ENCODE assay signal across 8 cellular contexts in the genomic region with DNA sequence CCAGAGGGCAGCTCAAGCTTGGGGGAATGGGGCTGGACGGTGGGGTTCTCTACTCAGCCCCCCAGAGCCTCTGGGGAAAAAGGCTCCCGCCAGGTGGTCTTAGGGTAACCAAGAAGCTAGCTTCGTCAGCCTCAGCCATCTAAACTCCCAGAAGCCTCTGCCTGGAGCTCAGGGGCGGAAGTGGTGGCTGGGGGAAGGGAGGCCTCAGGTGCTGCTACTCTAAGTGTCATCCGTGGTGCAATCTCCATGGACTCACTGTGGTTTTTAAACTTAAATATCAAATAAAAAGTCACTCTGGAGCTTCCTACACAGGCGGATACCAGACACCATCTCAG. TPM values are rescaled to one million over a fixed set of nuclear protein-coding genes. Genes with fewer than 3 reads are reported as not detected.
DNase-seq lines count a peak whose midpoint lies in the region; ATAC-seq, FAIRE-seq and TF ChIP-seq lines count a peak whose summit lies in the region.

No MANE protein-coding gene starts in this region.

- peak overlapping the region; percentile 21 for H3K27ac ChIP-seq in muscle layer of duodenum (ENCODE audit: low read length)
- H3K27ac ChIP-seq in upper lobe of right lung: peak overlapping the region; percentile 77

- H3K4me1 ChIP-seq in muscle layer of duodenum (ENCODE audit: control insufficient read depth in 1 of 2, insufficient read depth in 2 of 2, low read length in 2 of 2) (no peaks in the 10 kb centered on the region), upper lobe of right lung (peaks cover 8% of the 10 kb centered on the region)

- H3K36me3 ChIP-seq in muscle layer of duodenum (ENCODE audit: control insufficient read depth in 1 of 2, insufficient read depth in 2 of 2, low read length in 2 of 2) (no peaks in the 10 kb centered on the region), upper lobe of right lung (no peaks in the 10 kb centered on the region)

- FAIRE-seq in GM12892 (lab: Jason Lieb, UNC): peak; percentile 97

- TF ChIP-seq POLR2A in GM12892 (IDR thresholded peaks at IDR 0.05; ENCODE audit: low read depth, low read length): peak; percentile 65; the same call in 1 of the 2 replicates

- TF ChIP-seq CTCF in upper lobe of right lung (IDR thresholded peaks at IDR 0.05): no peak

- H3K9me3 ChIP-seq in muscle layer of duodenum (ENCODE audit: control insufficient read depth in 1 of 2, low read length in 2 of 2): peaks cover 0 to 7% of the 10 kb centered on the region in 2 donors
- H3K9me3 ChIP-seq in upper lobe of right lung: no peaks in the 10 kb centered on the region

- intact Hi-C loops in upper lobe of right lung (cut with DNase I): no loop called here

- DNase-seq in GM12892 (ENCODE audit: insufficient read length) (no peak), NOMO-1 treated with DMSO at 0.1 percent for 48 hours (lab: John Stamatoyannopoulos, UW; ENCODE audit: unreplicated experiment) (peak; percentile 82), activated gamma-delta T cell (lab: John Stamatoyannopoulos, UW) (peak; percentile 29), upper lobe of right lung (no peak), cerebellar nuclear complex (lab: John Stamatoyannopoulos, UW) (no peak), cerebellar cortex (ENCODE audit: low spot score) (no peak)

- ATAC-seq in HG02588 (IDR thresholded peaks at IDR 0.05; ENCODE audit: unreplicated experiment): peak; percentile 52
- peak; percentile 60 for ATAC-seq in upper lobe of right lung

- peaks cover 5% of the 10 kb centered on the region for H3K27me3 ChIP-seq in muscle layer of duodenum (ENCODE audit: low read depth, low read length)
- H3K27me3 ChIP-seq in upper lobe of right lung: peaks cover 3% of the 10 kb centered on the region

- H3K4me3 ChIP-seq in muscle layer of duodenum (ENCODE audit: low read depth in 1 of 2, low read length in 2 of 2) (peak overlapping the region; percentile 52 to 58), upper lobe of right lung (peak overlapping the region; percentile 57)

RNA-seq across cellular contexts. Expression of a gene that starts 0.7 kb away (rescaled TPM):
- polyA plus RNA-seq in GM12892 (2012; ENCODE audit: missing spikeins): 71.2 TPM
- total RNA-seq in upper lobe of right lung: 65.4 TPM

RNA-seq across cellular contexts. Expression of a gene that starts 54.2 kb away (rescaled TPM):
- polyA plus RNA-seq in GM12892 (2012; ENCODE audit: missing spikeins): 25.8 TPM
- 3.5 TPM for total RNA-seq in upper lobe of right lung

Comparison
In these comparisons a context has a peak if more than half of its experiments do, and no peak if none do; other contexts are left out.
1. DNase-seq: peak in NOMO-1 treated with DMSO at 0.1 percent for 48 hours (single experiment) and activated gamma-delta T cell (single experiment); none in GM12892 (single experiment), upper lobe of right lung (single experiment), cerebellar nuclear complex (0 of 2) and cerebellar cortex (single experiment).